Comparison of ENCODE assay signal across 11 cellular contexts in the genomic region with DNA sequence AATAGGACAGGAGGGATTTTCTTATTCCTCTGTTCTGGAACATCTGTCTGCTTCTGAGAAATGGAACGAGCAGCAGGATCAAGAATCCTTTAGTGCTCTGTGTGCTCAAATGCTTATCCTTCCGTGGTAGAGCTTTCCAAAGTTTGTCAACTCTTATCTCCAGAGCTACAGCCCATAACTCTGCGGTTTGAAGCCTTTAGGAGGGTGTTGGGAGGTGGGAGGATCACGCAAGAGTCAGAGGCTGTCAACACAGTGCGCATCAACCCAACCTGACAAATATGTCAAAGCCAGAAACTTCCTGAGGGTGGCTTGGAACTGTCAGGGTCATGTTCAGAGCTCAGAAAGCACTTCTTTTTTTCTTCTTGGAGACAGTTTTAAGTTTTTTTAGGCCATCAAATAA.
DNase-seq lines count a peak whose midpoint lies in the region; ATAC-seq and TF ChIP-seq lines count a peak whose summit lies in the region.
"Had no signal": no experiment of that assay in that cellular context is flagged by ENCODE, and none has a peak within 500 bp of the region (broad histone marks: within the 10 kb centered on the region; RNA-seq: fewer than 3 reads in every experiment).

No MANE protein-coding gene starts in this region.

- H3K27me3 Mint-ChIP-seq in activated T-cell treated with anti-CD3 and anti-CD28 coated beads, Interleukin-2, amount 50 U/mL, for 4 hours (ENCODE audit: low read depth), result no peaks in the 10 kb centered on the region

- peak; percentile 78 for DNase-seq in A172 (ENCODE audit: low spot score)
- DNase-seq in NCI-H226, result peak; percentile 95
- DNase-seq in choroid plexus epithelial cell (ENCODE audit: low read depth), result peak; percentile 88
- no peak for DNase-seq in activated T-cell treated with anti-CD3 and anti-CD28 coated beads, Interleukin-2, amount 50 U/mL, for 4 hours
- DNase-seq in activated effector memory CD4-positive, alpha-beta T cell treated with anti-CD3 and anti-CD28 coated beads, Interleukin-2, amount 50 U/mL, for 16 hours, result no peak
- DNase-seq in DMS53 (lab: John Stamatoyannopoulos, UW), result no peak
- DNase-seq in WERI-Rb-1, result no peak
- DNase-seq: NCI-H526 treated with DMSO at 0.1 percent for 48 hours had no signal

- TF ChIP-seq CTCF in choroid plexus epithelial cell (conservative IDR thresholded peaks at IDR 0.05; ENCODE audit: low read depth, low read length), result no peak
- no peak for TF ChIP-seq CTCF in liver (IDR thresholded peaks at IDR 0.05; ENCODE audit: low read depth, low read length, missing input control)
- TF ChIP-seq CTCF in WERI-Rb-1 (IDR thresholded peaks at IDR 0.05; ENCODE audit: low read depth, low read length), result no peak

- no peaks in the 10 kb centered on the region for H3K27me3 ChIP-seq in liver (ENCODE audit: control insufficient read depth in 4 of 4, insufficient read depth in 4 of 4, low read length in 3 of 4)
- H3K27me3 ChIP-seq in WERI-Rb-1 (ENCODE audit: insufficient read depth, low read depth, severe bottlenecking), result no peaks in the 10 kb centered on the region

- H3K4me1 ChIP-seq in liver (ENCODE audit: control insufficient read depth in 4 of 4, insufficient read depth in 4 of 4, low read length in 3 of 4), result no peaks in the 10 kb centered on the region
- H3K4me1 ChIP-seq: HAP-1 had no signal

- H3K36me3 Mint-ChIP-seq in activated T-cell treated with anti-CD3 and anti-CD28 coated beads, Interleukin-2, amount 50 U/mL, for 4 hours (ENCODE audit: insufficient read depth), result peaks cover 4% of the 10 kb centered on the region

- no peaks in the 10 kb centered on the region for H3K9me3 ChIP-seq in liver (ENCODE audit: control insufficient read depth in 4 of 4, low read length in 3 of 4)
- no peaks in the 10 kb centered on the region for H3K9me3 ChIP-seq in WERI-Rb-1 (ENCODE audit: severe bottlenecking)
- H3K9me3 ChIP-seq: HAP-1 had no signal

- H3K4me1 Mint-ChIP-seq in activated T-cell treated with anti-CD3 and anti-CD28 coated beads, Interleukin-2, amount 50 U/mL, for 4 hours (ENCODE audit: low read depth), result no peaks in the 10 kb centered on the region

- WGBS in liver, result 70% methylated on average over 5 of the region's 5 CpGs

- H3K36me3 ChIP-seq in liver (ENCODE audit: control insufficient read depth in 4 of 4, insufficient read depth in 3 of 4, low read depth in 1 of 4, low read length in 3 of 4), result no peaks in the 10 kb centered on the region
- H3K36me3 ChIP-seq in WERI-Rb-1, result no peaks in the 10 kb centered on the region

- no peak for ATAC-seq in activated T-cell treated with anti-CD3 and anti-CD28 coated beads, Interleukin-2, amount 50 U/mL, for 4 hours

- TF ChIP-seq RAD21 in liver (IDR thresholded peaks at IDR 0.05), result no peak

- H3K4me3 Mint-ChIP-seq in activated T-cell treated with anti-CD3 and anti-CD28 coated beads, Interleukin-2, amount 50 U/mL, for 4 hours, result no peak overlapping the region
- H3K4me3 Mint-ChIP-seq: T-helper 1 cell treated with Interleukin-12 subunit alpha and Interleukin-12 subunit beta and Interleukin-4 antibody, amounts not matched to agents 30 μg/mL and 1 μg/mL, for 36 hours had no signal

- no peak overlapping the region for H3K9ac ChIP-seq in liver (ENCODE audit: low read depth in 1 of 2, low read length in 2 of 2)

- H3K4me3 ChIP-seq in choroid plexus epithelial cell (ENCODE audit: low read depth, low read length) (no peak overlapping the region), liver (ENCODE audit: low read depth in 1 of 3, low read length in 3 of 3) (no peak overlapping the region), WERI-Rb-1 (ENCODE audit: low read depth, low read length) (no peak overlapping the region)
- H3K4me3 ChIP-seq: HAP-1 had no signal

- no peaks in the 10 kb centered on the region for H3K9me3 Mint-ChIP-seq in activated T-cell treated with anti-CD3 and anti-CD28 coated beads, Interleukin-2, amount 50 U/mL, for 4 hours
- H3K9me3 Mint-ChIP-seq: T-helper 1 cell treated with Interleukin-12 subunit alpha and Interleukin-12 subunit beta and Interleukin-4 antibody, amounts not matched to agents 30 μg/mL and 1 μg/mL, for 36 hours had no signal

- no peak overlapping the region for H3K27ac ChIP-seq in liver (ENCODE audit: low read depth in 1 of 2, low read length in 2 of 2)
- H3K27ac ChIP-seq in WERI-Rb-1, result no peak overlapping the region

TF ChIP-seq in liver, 16 proteins besides CTCF, POLR2A, EP300 and RAD21:
- TF ChIP-seq EGR1 (IDR thresholded peaks at IDR 0.05; ENCODE audit: low read depth in 2 of 2) (no peak), FOXA1 (IDR thresholded peaks at IDR 0.05) (no peak), NR2F2 (IDR thresholded peaks at IDR 0.05) (peak; percentile 74), YY1 (IDR thresholded peaks at IDR 0.05) (no peak), SP1 (IDR thresholded peaks at IDR 0.05) (no peak), TAF1 (conservative IDR thresholded peaks at IDR 0.05) (no peak)
- TF ChIP-seq, protein P1, sequence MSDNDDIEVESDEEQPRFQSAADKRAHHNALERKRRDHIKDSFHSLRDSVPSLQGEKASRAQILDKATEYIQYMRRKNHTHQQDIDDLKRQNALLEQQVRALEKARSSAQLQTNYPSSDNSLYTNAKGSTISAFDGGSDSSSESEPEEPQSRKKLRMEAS (IDR thresholded peaks at IDR 0.05), result no peak

Comparison
In these comparisons a context has a peak if more than half of its experiments do, and no peak if none do; other contexts are left out.
1. DNase-seq: peak in A172 (single experiment), NCI-H226 (single experiment) and choroid plexus epithelial cell (single experiment); none in activated T-cell treated with anti-CD3 and anti-CD28 coated beads, Interleukin-2, amount 50 U/mL, for 4 hours (single experiment), activated effector memory CD4-positive, alpha-beta T cell treated with anti-CD3 and anti-CD28 coated beads, Interleukin-2, amount 50 U/mL, for 16 hours (single experiment), DMS53 (single experiment) and WERI-Rb-1 (single experiment).